In the genomic region with DNA sequence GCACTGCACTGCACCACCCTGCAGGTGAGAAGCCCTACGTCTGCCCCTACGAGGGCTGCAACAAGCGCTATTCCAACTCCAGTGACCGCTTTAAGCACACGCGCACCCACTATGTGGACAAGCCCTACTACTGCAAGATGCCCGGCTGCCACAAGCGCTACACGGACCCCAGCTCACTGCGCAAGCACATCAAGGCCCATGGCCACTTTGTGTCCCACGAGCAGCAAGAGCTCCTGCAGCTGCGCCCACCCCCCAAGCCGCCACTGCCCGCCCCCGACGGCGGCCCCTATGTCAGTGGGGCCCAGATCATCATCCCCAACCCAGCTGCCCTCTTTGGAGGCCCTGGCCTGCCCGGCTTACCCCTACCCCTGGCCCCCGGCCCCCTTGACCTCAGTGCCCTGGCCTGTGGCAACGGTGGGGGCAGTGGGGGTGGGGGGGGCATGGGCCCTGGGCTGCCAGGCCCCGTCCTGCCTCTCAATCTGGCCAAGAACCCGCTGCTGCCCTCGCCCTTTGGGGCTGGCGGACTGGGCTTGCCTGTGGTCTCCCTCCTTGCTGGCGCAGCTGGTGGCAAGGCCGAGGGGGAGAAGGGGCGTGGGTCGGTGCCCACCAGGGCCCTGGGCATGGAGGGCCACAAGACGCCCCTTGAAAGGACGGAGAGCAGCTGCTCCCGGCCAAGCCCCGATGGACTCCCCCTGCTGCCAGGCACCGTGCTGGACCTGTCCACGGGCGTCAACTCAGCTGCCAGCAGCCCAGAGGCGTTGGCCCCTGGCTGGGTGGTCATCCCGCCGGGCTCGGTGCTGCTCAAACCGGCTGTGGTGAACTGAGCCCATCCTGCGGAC, we compare ENCODE assay signal across 22 cellular contexts. TPM values are rescaled to one million over a fixed set of nuclear protein-coding genes. Genes with fewer than 3 reads are reported as not detected.
DNase-seq lines count a peak whose midpoint lies in the region; ATAC-seq and TF ChIP-seq lines count a peak whose summit lies in the region.
"Had no signal": no experiment of that assay in that cellular context is flagged by ENCODE, and none has a peak within 500 bp of the region (broad histone marks: within the 10 kb centered on the region; RNA-seq: fewer than 3 reads in every experiment).

No MANE protein-coding gene starts in this region.

- H3K4me3 ChIP-seq in right cardiac atrium (ENCODE audit: low read length) = no peak overlapping the region
- H3K4me3 ChIP-seq in left ventricle myocardium inferior = no peak overlapping the region
- H3K4me3 ChIP-seq in iPS-15b (ENCODE audit: low read depth, low read length) = no peak overlapping the region
- H3K4me3 ChIP-seq in upper lobe of right lung = no peak overlapping the region
- no peak overlapping the region for H3K4me3 ChIP-seq in smooth muscle cell
- H3K4me3 ChIP-seq: GM23248, PC-9 had no signal

- no peak overlapping the region for H3K4me3 Mint-ChIP-seq in mesothelial cell of epicardium
- H3K4me3 Mint-ChIP-seq in activated naive CD4-positive, alpha-beta T cell treated with anti-CD3 and anti-CD28 coated beads for 36 hours = no peak overlapping the region
- H3K4me3 Mint-ChIP-seq: CD4-positive, CD25-positive, alpha-beta regulatory T cell had no signal

- no peak overlapping the region for H2AFZ ChIP-seq in smooth muscle cell (ENCODE audit: low read depth)
- H2AFZ ChIP-seq: GM23248, PC-9 had no signal

- H3K27me3 Mint-ChIP-seq in mesothelial cell of epicardium (ENCODE audit: low read depth) = no peaks in the 10 kb centered on the region
- H3K27me3 Mint-ChIP-seq in activated naive CD4-positive, alpha-beta T cell treated with anti-CD3 and anti-CD28 coated beads for 36 hours (ENCODE audit: low read depth) = no peaks in the 10 kb centered on the region
- H3K27me3 Mint-ChIP-seq: CD4-positive, CD25-positive, alpha-beta regulatory T cell had no signal

- intact Hi-C loops in right cardiac atrium (cut with DNase I) (loop anchor here in 1 of 4 donors (10.0 kb wide), 1 partner anchor 52 kb away; no protein-coding TSS in a partner anchor), left ventricle myocardium inferior (cut with micrococcal nuclease) (no loop called here), upper lobe of right lung (cut with DNase I) (no loop called here)
- intact Hi-C loops in activated naive CD4-positive, alpha-beta T cell treated with anti-CD3 and anti-CD28 coated beads for 36 hours (cut with micrococcal nuclease) = no loop called here

- peak in 2 of 3 donors; percentile 26 to 48 for DNase-seq in right cardiac atrium
- DNase-seq in left ventricle myocardium inferior = no peak
- no peak for DNase-seq in mesothelial cell of epicardium (ENCODE audit: low spot score in 2 of 2, unreplicated experiment in 2 of 2)
- peak; percentile 64 for DNase-seq in upper lobe of right lung
- DNase-seq in NCI-H345 treated with DMSO at 0.1 percent for 48 hours (lab: John Stamatoyannopoulos, UW; ENCODE audit: unreplicated experiment) = no peak
- DNase-seq in smooth muscle cell (lab: John Stamatoyannopoulos, UW; ENCODE audit: unreplicated experiment) = no peak
- no peak for DNase-seq in activated naive CD4-positive, alpha-beta T cell treated with anti-CD3 and anti-CD28 coated beads for 36 hours
- DNase-seq: 8988T; ACHN; CD4-positive, CD25-positive, alpha-beta regulatory T cell; DMS153; DND-41; GM23248; IMR-90; MM.1S; NCI-H2029; NCI-H526 treated with DMSO at 0.1 percent for 48 hours; PC-9; RPMI8226; SHP77 treated with DMSO at 0.1 percent for 48 hours had no signal

- CTCF ChIA-PET in activated naive CD4-positive, alpha-beta T cell treated with anti-CD3 and anti-CD28 coated beads for 36 hours (lab: Charles Lee) = interaction anchor here (1.2 kb wide), 1 partner anchor 48 kb away, joined by 3 read pairs; no protein-coding TSS in a partner anchor

- peak overlapping the region; percentile 30 for H3K27ac Mint-ChIP-seq in mesothelial cell of epicardium
- no peak overlapping the region for H3K27ac Mint-ChIP-seq in activated naive CD4-positive, alpha-beta T cell treated with anti-CD3 and anti-CD28 coated beads for 36 hours

- no peaks in the 10 kb centered on the region for H3F3A ChIP-seq in smooth muscle cell (ENCODE audit: low read depth)

- H3K27me3 ChIP-seq in right cardiac atrium (ENCODE audit: control insufficient read depth, insufficient read depth) (no peaks in the 10 kb centered on the region), left ventricle myocardium inferior (ENCODE audit: low read depth) (no peaks in the 10 kb centered on the region), iPS-15b (ENCODE audit: control insufficient read depth, insufficient read depth, low read length) (no peaks in the 10 kb centered on the region), upper lobe of right lung (no peaks in the 10 kb centered on the region), smooth muscle cell (ENCODE audit: low read depth) (no peaks in the 10 kb centered on the region)

- H3K9me3 ChIP-seq in right cardiac atrium (ENCODE audit: control insufficient read depth, low read length) = no peaks in the 10 kb centered on the region
- no peaks in the 10 kb centered on the region for H3K9me3 ChIP-seq in left ventricle myocardium inferior (replicated peaks)
- H3K9me3 ChIP-seq in iPS-15b (ENCODE audit: control insufficient read depth, insufficient read depth, low read length) = no peaks in the 10 kb centered on the region
- no peaks in the 10 kb centered on the region for H3K9me3 ChIP-seq in upper lobe of right lung
- no peaks in the 10 kb centered on the region for H3K9me3 ChIP-seq in smooth muscle cell (replicated peaks; ENCODE audit: low read depth)

- no peaks in the 10 kb centered on the region for H3K9me3 Mint-ChIP-seq in mesothelial cell of epicardium
- H3K9me3 Mint-ChIP-seq in activated naive CD4-positive, alpha-beta T cell treated with anti-CD3 and anti-CD28 coated beads for 36 hours = no peaks in the 10 kb centered on the region
- H3K9me3 Mint-ChIP-seq: CD4-positive, CD25-positive, alpha-beta regulatory T cell had no signal

- H3K79me2 ChIP-seq in smooth muscle cell (ENCODE audit: low read depth) = peaks cover 21% of the 10 kb centered on the region

- TF ChIP-seq CTCF in left ventricle myocardium inferior (IDR thresholded peaks at IDR 0.05; ENCODE audit: borderline replicate concordance) (no peak), mesothelial cell of epicardium (IDR thresholded peaks at IDR 0.05; ENCODE audit: unreplicated experiment) (no peak), upper lobe of right lung (IDR thresholded peaks at IDR 0.05) (no peak), smooth muscle cell (IDR thresholded peaks at IDR 0.05; ENCODE audit: borderline replicate concordance, insufficient read depth, poor library complexity, severe bottlenecking) (no peak)

- H3K4me1 ChIP-seq in right cardiac atrium (ENCODE audit: control insufficient read depth, insufficient read depth, low read length) (no peaks in the 10 kb centered on the region), left ventricle myocardium inferior (peaks cover 27% of the 10 kb centered on the region), iPS-15b (ENCODE audit: control insufficient read depth, insufficient read depth, low read length) (no peaks in the 10 kb centered on the region), upper lobe of right lung (no peaks in the 10 kb centered on the region), smooth muscle cell (ENCODE audit: low read depth) (no peaks in the 10 kb centered on the region)

- H3K4me1 Mint-ChIP-seq in mesothelial cell of epicardium = peaks cover 14% of the 10 kb centered on the region
- no peaks in the 10 kb centered on the region for H3K4me1 Mint-ChIP-seq in activated naive CD4-positive, alpha-beta T cell treated with anti-CD3 and anti-CD28 coated beads for 36 hours (ENCODE audit: low read depth)
- H3K4me1 Mint-ChIP-seq: CD4-positive, CD25-positive, alpha-beta regulatory T cell had no signal

- no peak overlapping the region for H3K27ac ChIP-seq in right cardiac atrium (ENCODE audit: low read length)
- H3K27ac ChIP-seq in left ventricle myocardium inferior (replicated peaks) = no peak overlapping the region
- H3K27ac ChIP-seq in upper lobe of right lung = no peak overlapping the region
- no peak overlapping the region for H3K27ac ChIP-seq in smooth muscle cell (ENCODE audit: low read depth)
- H3K27ac ChIP-seq: GM23248, KMS-11, PC-9 had no signal

- ATAC-seq in right cardiac atrium (no peak), upper lobe of right lung (no peak)

- H3K36me3 ChIP-seq in left ventricle myocardium inferior (peaks cover 58% of the 10 kb centered on the region), iPS-15b (ENCODE audit: control insufficient read depth, insufficient read depth, low read length) (peaks cover 40% of the 10 kb centered on the region), upper lobe of right lung (peaks cover 64% of the 10 kb centered on the region), smooth muscle cell (ENCODE audit: low read depth) (no peaks in the 10 kb centered on the region)

- H3K36me3 Mint-ChIP-seq in mesothelial cell of epicardium = peaks cover 6% of the 10 kb centered on the region
- H3K36me3 Mint-ChIP-seq in activated naive CD4-positive, alpha-beta T cell treated with anti-CD3 and anti-CD28 coated beads for 36 hours (ENCODE audit: low read depth) = peaks cover 2% of the 10 kb centered on the region
- H3K36me3 Mint-ChIP-seq: CD4-positive, CD25-positive, alpha-beta regulatory T cell had no signal

- WGBS in right cardiac atrium = 88% methylated on average over 41 of the region's 41 CpGs
- 97% methylated on average over 23 of the region's 41 CpGs for WGBS in smooth muscle cell (ENCODE audit: low lambda C conversion rate)

- peaks cover 55% of the 10 kb centered on the region for H4K20me1 ChIP-seq in smooth muscle cell (ENCODE audit: low read depth)

- no peak overlapping the region for H3K4me2 ChIP-seq in smooth muscle cell
- H3K4me2 ChIP-seq: KMS-11, PC-9 had no signal

- H3K9ac ChIP-seq in iPS-15b (ENCODE audit: low read depth, low read length) = peak overlapping the region; percentile 12
- no peak overlapping the region for H3K9ac ChIP-seq in smooth muscle cell (ENCODE audit: low read depth)
- H3K9ac ChIP-seq: GM23248, KMS-11 had no signal

RNA-seq across cellular contexts. Expression of a gene that starts 14.2 kb away (rescaled TPM):
- total RNA-seq in right cardiac atrium = 10 to 100 TPM; 57.6 to 61.9 (median 59.7) TPM
- polyA plus RNA-seq in right cardiac atrium = 131 TPM
- 67.3 TPM for total RNA-seq in left ventricle myocardium inferior
- 31.8 to 35.6 TPM (median 33.6 TPM) in 3 replicates for total RNA-seq in mesothelial cell of epicardium
- total RNA-seq in upper lobe of right lung = 41.2 TPM
- 18.4 and 29.6 TPM in 2 replicates for total RNA-seq in smooth muscle cell
- 47.7 and 52.2 TPM in 2 replicates for polyA plus RNA-seq in smooth muscle cell
- total RNA-seq in activated naive CD4-positive, alpha-beta T cell treated with anti-CD3 and anti-CD28 coated beads for 36 hours = 10 to 100 TPM; 67.8 to 71.3 TPM

RNA-seq across cellular contexts. Expression of a gene that starts 21.1 kb away (rescaled TPM):
- total RNA-seq in right cardiac atrium (10 to 100 TPM; 20.0 to 34.6 (median 33.1) TPM), left ventricle myocardium inferior (17.2 TPM), mesothelial cell of epicardium (78.2 to 80.3 TPM (median 79.6 TPM) in 3 replicates), upper lobe of right lung (34.1 TPM), smooth muscle cell (1.2 and 2.8 TPM in 2 replicates)
- polyA plus RNA-seq in right cardiac atrium (15.2 TPM), smooth muscle cell (9.2 and 13.4 TPM in 2 replicates)
- total RNA-seq in activated naive CD4-positive, alpha-beta T cell treated with anti-CD3 and anti-CD28 coated beads for 36 hours = under 1 TPM; 0.12 to 0.24 TPM
- total RNA-seq: CD4-positive, CD25-positive, alpha-beta regulatory T cell had no signal

RNA-seq across cellular contexts. Expression of a gene that starts 34.7 kb away (rescaled TPM):
- 10 to 100 TPM; 11.4 to 21.3 (median 13.6) TPM for total RNA-seq in right cardiac atrium
- polyA plus RNA-seq in right cardiac atrium = 10.7 TPM
- 5.5 TPM for total RNA-seq in left ventricle myocardium inferior
- total RNA-seq in mesothelial cell of epicardium = 36.7 to 37.6 TPM (median 37.5 TPM) in 3 replicates
- 20.3 TPM for total RNA-seq in upper lobe of right lung
- 23.8 and 30.0 TPM in 2 replicates for total RNA-seq in smooth muscle cell
- polyA plus RNA-seq in smooth muscle cell = 127 and 150 TPM in 2 replicates
- total RNA-seq in activated naive CD4-positive, alpha-beta T cell treated with anti-CD3 and anti-CD28 coated beads for 36 hours = not detected

Comparison
In these comparisons a context has a peak if more than half of its experiments do, and no peak if none do; other contexts are left out.
1. DNase-seq: peak in right cardiac atrium (2 of 3) and upper lobe of right lung (single experiment); none in left ventricle myocardium inferior (single experiment), mesothelial cell of epicardium (0 of 2), NCI-H345 treated with DMSO at 0.1 percent for 48 hours (single experiment), smooth muscle cell (single experiment) and activated naive CD4-positive, alpha-beta T cell treated with anti-CD3 and anti-CD28 coated beads for 36 hours (single experiment).